ENCODE assay signal across 18 cellular contexts in genomic region chr9:37451628-37452027, GRCh38.
"Had no signal": no experiment of that assay in that cellular context is flagged by ENCODE, and none has a peak within 500 bp of the region (broad histone marks: within the 10 kb centered on the region; RNA-seq: fewer than 3 reads in every experiment).

No MANE protein-coding gene starts in this region.

- H3K36me3 ChIP-seq: adrenal gland, neutrophil, pancreas, right lobe of liver had no signal

- H3K4me1 ChIP-seq: ascending aorta had no signal

- H3K9me3 ChIP-seq: adrenal gland, ascending aorta, neutrophil, pancreas, right lobe of liver, stomach, testis had no signal

- H3K9me3 Mint-ChIP-seq: natural killer cell treated with Interleukin-12 subunit alpha and Interleukin-12 subunit beta and Interleukin-15 and Interleukin-18, amount 100 ng/mL, for 72 hours; type B pancreatic cell had no signal

- H3K27ac ChIP-seq: ascending aorta, left ventricle myocardium inferior, neutrophil, pancreas, right lobe of liver, skin epidermis had no signal

- ATAC-seq: natural killer cell treated with Interleukin-12 subunit alpha and Interleukin-12 subunit beta and Interleukin-15 and Interleukin-18, amount 100 ng/mL, for 72 hours; pancreas; right lobe of liver had no signal

- H3K4me3 Mint-ChIP-seq: activated naive CD8-positive, alpha-beta T cell; natural killer cell treated with Interleukin-12 subunit alpha and Interleukin-12 subunit beta and Interleukin-15 and Interleukin-18, amount 100 ng/mL, for 72 hours; type B pancreatic cell had no signal

- H3K27me3 Mint-ChIP-seq: activated naive CD8-positive, alpha-beta T cell; natural killer cell treated with Interleukin-12 subunit alpha and Interleukin-12 subunit beta and Interleukin-15 and Interleukin-18, amount 100 ng/mL, for 72 hours; type B pancreatic cell had no signal

- H3K27me3 ChIP-seq: adrenal gland, ascending aorta, neutrophil, pancreas, right lobe of liver, stomach, testis had no signal

- H3K36me3 Mint-ChIP-seq: natural killer cell treated with Interleukin-12 subunit alpha and Interleukin-12 subunit beta and Interleukin-15 and Interleukin-18, amount 100 ng/mL, for 72 hours had no signal

- H3K27ac Mint-ChIP-seq: activated naive CD8-positive, alpha-beta T cell; natural killer cell treated with Interleukin-12 subunit alpha and Interleukin-12 subunit beta and Interleukin-15 and Interleukin-18, amount 100 ng/mL, for 72 hours; type B pancreatic cell had no signal

- DNase-seq: activated naive CD4-positive, alpha-beta T cell; activated T-cell treated with anti-CD3 and anti-CD28 coated beads, Interleukin-2, amount 50 U/mL, for 1 hour; cerebellar nuclear complex; cortex of kidney; foreskin fibroblast; left ventricle myocardium inferior; pancreas; right lobe of liver; stimulated activated CD4-positive, alpha-beta T cell treated with anti-CD3 and anti-CD28 coated beads, Interleukin-1b, Interleukin-23, amount 100 ng/mL, for 48 hours; stomach; testis had no signal

- H3K4me3 ChIP-seq: adrenal gland, ascending aorta, left ventricle myocardium inferior, pancreas, right lobe of liver, skin epidermis, stomach, testis had no signal
